1 cellular context compared by ENCODE assay signal in the genomic region with DNA sequence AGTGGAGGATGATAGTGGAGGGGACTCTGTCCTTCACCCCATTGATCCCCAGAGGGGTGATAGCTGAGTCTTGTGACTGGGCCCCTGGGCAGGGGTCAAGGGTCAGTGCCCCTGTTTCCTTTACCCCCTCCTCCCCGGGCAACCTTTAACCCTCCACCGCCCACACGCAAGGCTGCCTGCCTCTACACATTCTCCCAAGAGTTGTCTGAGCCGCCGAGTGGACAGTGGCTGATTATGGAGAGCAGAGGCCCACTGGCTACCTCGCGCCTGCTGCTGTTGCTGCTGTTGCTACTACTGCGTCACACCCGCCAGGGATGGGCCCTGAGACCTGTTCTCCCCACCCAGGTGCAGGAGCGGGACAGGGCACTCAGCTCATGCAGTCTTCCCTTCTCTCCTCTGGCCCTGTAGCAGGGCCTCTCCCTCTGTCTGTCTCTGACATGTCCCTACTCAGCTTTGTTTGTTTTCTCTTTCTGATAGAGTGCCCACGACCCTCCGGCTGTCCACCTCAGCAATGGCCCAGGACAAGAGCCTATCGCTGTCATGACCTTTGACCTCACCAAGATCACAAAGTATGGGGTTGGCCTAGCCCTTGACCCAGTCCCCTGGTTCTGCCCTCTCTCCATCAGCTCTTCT.
TF ChIP-seq lines count a peak whose summit lies in the region.

A gene with protein sequence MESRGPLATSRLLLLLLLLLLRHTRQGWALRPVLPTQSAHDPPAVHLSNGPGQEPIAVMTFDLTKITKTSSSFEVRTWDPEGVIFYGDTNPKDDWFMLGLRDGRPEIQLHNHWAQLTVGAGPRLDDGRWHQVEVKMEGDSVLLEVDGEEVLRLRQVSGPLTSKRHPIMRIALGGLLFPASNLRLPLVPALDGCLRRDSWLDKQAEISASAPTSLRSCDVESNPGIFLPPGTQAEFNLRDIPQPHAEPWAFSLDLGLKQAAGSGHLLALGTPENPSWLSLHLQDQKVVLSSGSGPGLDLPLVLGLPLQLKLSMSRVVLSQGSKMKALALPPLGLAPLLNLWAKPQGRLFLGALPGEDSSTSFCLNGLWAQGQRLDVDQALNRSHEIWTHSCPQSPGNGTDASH (plus strand): TSS at position 197 of the 633 bp plus-strand sequence. CDS start 38 bp downstream, at position 235.

TF ChIP-seq in liver, 16 proteins besides CTCF, POLR2A, EP300 and RAD21 (continued from another document):
- no peak for TF ChIP-seq ATF3 (IDR thresholded peaks at IDR 0.05)
- TF ChIP-seq, protein P1, sequence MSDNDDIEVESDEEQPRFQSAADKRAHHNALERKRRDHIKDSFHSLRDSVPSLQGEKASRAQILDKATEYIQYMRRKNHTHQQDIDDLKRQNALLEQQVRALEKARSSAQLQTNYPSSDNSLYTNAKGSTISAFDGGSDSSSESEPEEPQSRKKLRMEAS (IDR thresholded peaks at IDR 0.05): no peak
- TF ChIP-seq NR2F2 (IDR thresholded peaks at IDR 0.05): peak; percentile 62
- TF ChIP-seq HNF4G (IDR thresholded peaks at IDR 0.05): no peak
- no peak for TF ChIP-seq FOXA2 (IDR thresholded peaks at IDR 0.05)
- TF ChIP-seq TAF1 (conservative IDR thresholded peaks at IDR 0.05): no peak
- TF ChIP-seq SP1 (IDR thresholded peaks at IDR 0.05): peak; percentile 15
- TF ChIP-seq EGR1 (IDR thresholded peaks at IDR 0.05; ENCODE audit: low read depth in 2 of 2): no peak
- TF ChIP-seq YY1 (IDR thresholded peaks at IDR 0.05): no peak
- TF ChIP-seq FOXA1 (IDR thresholded peaks at IDR 0.05): no peak
- TF ChIP-seq, protein P2, sequence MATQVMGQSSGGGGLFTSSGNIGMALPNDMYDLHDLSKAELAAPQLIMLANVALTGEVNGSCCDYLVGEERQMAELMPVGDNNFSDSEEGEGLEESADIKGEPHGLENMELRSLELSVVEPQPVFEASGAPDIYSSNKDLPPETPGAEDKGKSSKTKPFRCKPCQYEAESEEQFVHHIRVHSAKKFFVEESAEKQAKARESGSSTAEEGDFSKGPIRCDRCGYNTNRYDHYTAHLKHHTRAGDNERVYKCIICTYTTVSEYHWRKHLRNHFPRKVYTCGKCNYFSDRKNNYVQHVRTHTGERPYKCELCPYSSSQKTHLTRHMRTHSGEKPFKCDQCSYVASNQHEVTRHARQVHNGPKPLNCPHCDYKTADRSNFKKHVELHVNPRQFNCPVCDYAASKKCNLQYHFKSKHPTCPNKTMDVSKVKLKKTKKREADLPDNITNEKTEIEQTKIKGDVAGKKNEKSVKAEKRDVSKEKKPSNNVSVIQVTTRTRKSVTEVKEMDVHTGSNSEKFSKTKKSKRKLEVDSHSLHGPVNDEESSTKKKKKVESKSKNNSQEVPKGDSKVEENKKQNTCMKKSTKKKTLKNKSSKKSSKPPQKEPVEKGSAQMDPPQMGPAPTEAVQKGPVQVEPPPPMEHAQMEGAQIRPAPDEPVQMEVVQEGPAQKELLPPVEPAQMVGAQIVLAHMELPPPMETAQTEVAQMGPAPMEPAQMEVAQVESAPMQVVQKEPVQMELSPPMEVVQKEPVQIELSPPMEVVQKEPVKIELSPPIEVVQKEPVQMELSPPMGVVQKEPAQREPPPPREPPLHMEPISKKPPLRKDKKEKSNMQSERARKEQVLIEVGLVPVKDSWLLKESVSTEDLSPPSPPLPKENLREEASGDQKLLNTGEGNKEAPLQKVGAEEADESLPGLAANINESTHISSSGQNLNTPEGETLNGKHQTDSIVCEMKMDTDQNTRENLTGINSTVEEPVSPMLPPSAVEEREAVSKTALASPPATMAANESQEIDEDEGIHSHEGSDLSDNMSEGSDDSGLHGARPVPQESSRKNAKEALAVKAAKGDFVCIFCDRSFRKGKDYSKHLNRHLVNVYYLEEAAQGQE (IDR thresholded peaks at IDR 0.05): no peak
- TF ChIP-seq HNF4A (conservative IDR thresholded peaks at IDR 0.05): peak in 1 of 2 donors; percentile 45
